In genomic region chr17:28728364-28729200, GRCh38 we compare ENCODE assay signal across 1 cellular context.
TF ChIP-seq lines count a peak whose summit lies in the region.

Gene NEK8, plus strand, starts transcription at chr17:28728788. Its CDS starts 26 bp downstream, at chr17:28728814.

TF ChIP-seq in HepG2, 621 proteins besides CTCF, POLR2A, EP300 and RAD21 (continued from another document and continues in another):
- TF ChIP-seq ZNF276 (CRISPR knock-in tag; IDR thresholded peaks at IDR 0.05; ENCODE audit: low read depth): peak; percentile 61; the same call in 1 of the 2 replicates
- 0 out of 2 replicates have a peak, but pooled peaks have one; percentile 41 for TF ChIP-seq ZNF326 (CRISPR knock-in tag; IDR thresholded peaks at IDR 0.05; ENCODE audit: borderline replicate concordance)
- TF ChIP-seq NFE2 (CRISPR knock-in tag; IDR thresholded peaks at IDR 0.05): no peak
- TF ChIP-seq TCF12 (IDR thresholded peaks at IDR 0.05): no peak
- no peak for TF ChIP-seq TCF12 (CRISPR knock-in tag; IDR thresholded peaks at IDR 0.05)
- TF ChIP-seq XRCC5 (optimal IDR thresholded peaks at IDR 0.05; ENCODE audit: low read length): peak; percentile 3
- TF ChIP-seq SAFB2 (CRISPR knock-in tag; IDR thresholded peaks at IDR 0.05; ENCODE audit: borderline replicate concordance, low read depth): no peak
- TF ChIP-seq RARG (CRISPR knock-in tag; IDR thresholded peaks at IDR 0.05; ENCODE audit: low read depth): no peak
- no peak for TF ChIP-seq ZNF570 (CRISPR knock-in tag; IDR thresholded peaks at IDR 0.05; ENCODE audit: borderline replicate concordance)
- TF ChIP-seq KDM4B (CRISPR knock-in tag; IDR thresholded peaks at IDR 0.05): no peak
- no peak for TF ChIP-seq NFIB (CRISPR knock-in tag; IDR thresholded peaks at IDR 0.05; ENCODE audit: borderline replicate concordance)
- no peak for TF ChIP-seq ZKSCAN1 (IDR thresholded peaks at IDR 0.05; ENCODE audit: low read length)
- TF ChIP-seq PAF1 (CRISPR knock-in tag; IDR thresholded peaks at IDR 0.05): no peak
- TF ChIP-seq ZNF367 (CRISPR knock-in tag; IDR thresholded peaks at IDR 0.05; ENCODE audit: borderline replicate concordance): no peak
- TF ChIP-seq, protein P1, sequence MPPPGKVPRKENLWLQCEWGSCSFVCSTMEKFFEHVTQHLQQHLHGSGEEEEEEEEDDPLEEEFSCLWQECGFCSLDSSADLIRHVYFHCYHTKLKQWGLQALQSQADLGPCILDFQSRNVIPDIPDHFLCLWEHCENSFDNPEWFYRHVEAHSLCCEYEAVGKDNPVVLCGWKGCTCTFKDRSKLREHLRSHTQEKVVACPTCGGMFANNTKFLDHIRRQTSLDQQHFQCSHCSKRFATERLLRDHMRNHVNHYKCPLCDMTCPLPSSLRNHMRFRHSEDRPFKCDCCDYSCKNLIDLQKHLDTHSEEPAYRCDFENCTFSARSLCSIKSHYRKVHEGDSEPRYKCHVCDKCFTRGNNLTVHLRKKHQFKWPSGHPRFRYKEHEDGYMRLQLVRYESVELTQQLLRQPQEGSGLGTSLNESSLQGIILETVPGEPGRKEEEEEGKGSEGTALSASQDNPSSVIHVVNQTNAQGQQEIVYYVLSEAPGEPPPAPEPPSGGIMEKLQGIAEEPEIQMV (CRISPR knock-in tag; IDR thresholded peaks at IDR 0.05; ENCODE audit: low read depth): no peak
- no peak for TF ChIP-seq RBAK (CRISPR knock-in tag; IDR thresholded peaks at IDR 0.05)
- peak; percentile 22 for TF ChIP-seq ARID5B (CRISPR knock-in tag; IDR thresholded peaks at IDR 0.05)
- TF ChIP-seq FOSL2 (CRISPR knock-in tag; IDR thresholded peaks at IDR 0.05): peak; percentile 17; the same call in 1 of the 2 replicates
- TF ChIP-seq RFX5 (IDR thresholded peaks at IDR 0.05; ENCODE audit: low read depth, low read length): no peak
- TF ChIP-seq MYNN (CRISPR knock-in tag; IDR thresholded peaks at IDR 0.05; ENCODE audit: low read depth): 0 out of 2 replicates have a peak, but pooled peaks have one; percentile 5
- no peak for TF ChIP-seq REXO4 (CRISPR knock-in tag; IDR thresholded peaks at IDR 0.05; ENCODE audit: borderline replicate concordance)
- TF ChIP-seq PHF20 (CRISPR knock-in tag; IDR thresholded peaks at IDR 0.05): peak; percentile 65
- no peak for TF ChIP-seq ZFP36L1 (CRISPR knock-in tag; IDR thresholded peaks at IDR 0.05)
- TF ChIP-seq SRY (CRISPR knock-in tag; IDR thresholded peaks at IDR 0.05): peak; percentile 75
- no peak; the same call in 1 of the 2 replicates for TF ChIP-seq HNF4A (CRISPR knock-in tag; IDR thresholded peaks at IDR 0.05)
- no peak for TF ChIP-seq GZF1 (CRISPR knock-in tag; IDR thresholded peaks at IDR 0.05)
- no peak for TF ChIP-seq ZNF746 (CRISPR knock-in tag; IDR thresholded peaks at IDR 0.05)
- TF ChIP-seq ZNF839 (CRISPR knock-in tag; IDR thresholded peaks at IDR 0.05; ENCODE audit: borderline replicate concordance): no peak
- no peak for TF ChIP-seq GPBP1L1 (CRISPR knock-in tag; IDR thresholded peaks at IDR 0.05)
- TF ChIP-seq DR1 (CRISPR knock-in tag; IDR thresholded peaks at IDR 0.05): no peak
- TF ChIP-seq DMAP1 (CRISPR knock-in tag; IDR thresholded peaks at IDR 0.05): peak; percentile 76
- no peak for TF ChIP-seq U2AF2 (IDR thresholded peaks at IDR 0.05; ENCODE audit: low read depth, low read length)
- TF ChIP-seq THAP8 (CRISPR knock-in tag; IDR thresholded peaks at IDR 0.05; ENCODE audit: borderline replicate concordance): no peak
- TF ChIP-seq, protein P2, sequence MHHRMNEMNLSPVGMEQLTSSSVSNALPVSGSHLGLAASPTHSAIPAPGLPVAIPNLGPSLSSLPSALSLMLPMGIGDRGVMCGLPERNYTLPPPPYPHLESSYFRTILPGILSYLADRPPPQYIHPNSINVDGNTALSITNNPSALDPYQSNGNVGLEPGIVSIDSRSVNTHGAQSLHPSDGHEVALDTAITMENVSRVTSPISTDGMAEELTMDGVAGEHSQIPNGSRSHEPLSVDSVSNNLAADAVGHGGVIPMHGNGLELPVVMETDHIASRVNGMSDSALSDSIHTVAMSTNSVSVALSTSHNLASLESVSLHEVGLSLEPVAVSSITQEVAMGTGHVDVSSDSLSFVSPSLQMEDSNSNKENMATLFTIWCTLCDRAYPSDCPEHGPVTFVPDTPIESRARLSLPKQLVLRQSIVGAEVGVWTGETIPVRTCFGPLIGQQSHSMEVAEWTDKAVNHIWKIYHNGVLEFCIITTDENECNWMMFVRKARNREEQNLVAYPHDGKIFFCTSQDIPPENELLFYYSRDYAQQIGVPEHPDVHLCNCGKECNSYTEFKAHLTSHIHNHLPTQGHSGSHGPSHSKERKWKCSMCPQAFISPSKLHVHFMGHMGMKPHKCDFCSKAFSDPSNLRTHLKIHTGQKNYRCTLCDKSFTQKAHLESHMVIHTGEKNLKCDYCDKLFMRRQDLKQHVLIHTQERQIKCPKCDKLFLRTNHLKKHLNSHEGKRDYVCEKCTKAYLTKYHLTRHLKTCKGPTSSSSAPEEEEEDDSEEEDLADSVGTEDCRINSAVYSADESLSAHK (CRISPR knock-in tag; IDR thresholded peaks at IDR 0.05; ENCODE audit: borderline replicate concordance): no peak
- no peak for TF ChIP-seq ZNF589 (CRISPR knock-in tag; conservative IDR thresholded peaks at IDR 0.05)
- no peak for TF ChIP-seq FOXA1 (IDR thresholded peaks at IDR 0.05)
- peak; percentile 8; the same call in 1 of the 2 replicates for TF ChIP-seq FOXA1 (CRISPR knock-in tag; IDR thresholded peaks at IDR 0.05)
- no peak for TF ChIP-seq ZFP37 (CRISPR knock-in tag; IDR thresholded peaks at IDR 0.05; ENCODE audit: borderline replicate concordance)
- TF ChIP-seq, protein P3, sequence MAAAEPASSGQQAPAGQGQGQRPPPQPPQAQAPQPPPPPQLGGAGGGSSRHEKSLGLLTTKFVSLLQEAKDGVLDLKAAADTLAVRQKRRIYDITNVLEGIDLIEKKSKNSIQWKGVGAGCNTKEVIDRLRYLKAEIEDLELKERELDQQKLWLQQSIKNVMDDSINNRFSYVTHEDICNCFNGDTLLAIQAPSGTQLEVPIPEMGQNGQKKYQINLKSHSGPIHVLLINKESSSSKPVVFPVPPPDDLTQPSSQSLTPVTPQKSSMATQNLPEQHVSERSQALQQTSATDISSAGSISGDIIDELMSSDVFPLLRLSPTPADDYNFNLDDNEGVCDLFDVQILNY (CRISPR knock-in tag; conservative IDR thresholded peaks at IDR 0.05): no peak
- TF ChIP-seq ZEB1 (IDR thresholded peaks at IDR 0.05; ENCODE audit: insufficient replicate concordance, low read depth): peak; percentile 9
- TF ChIP-seq, protein P4, sequence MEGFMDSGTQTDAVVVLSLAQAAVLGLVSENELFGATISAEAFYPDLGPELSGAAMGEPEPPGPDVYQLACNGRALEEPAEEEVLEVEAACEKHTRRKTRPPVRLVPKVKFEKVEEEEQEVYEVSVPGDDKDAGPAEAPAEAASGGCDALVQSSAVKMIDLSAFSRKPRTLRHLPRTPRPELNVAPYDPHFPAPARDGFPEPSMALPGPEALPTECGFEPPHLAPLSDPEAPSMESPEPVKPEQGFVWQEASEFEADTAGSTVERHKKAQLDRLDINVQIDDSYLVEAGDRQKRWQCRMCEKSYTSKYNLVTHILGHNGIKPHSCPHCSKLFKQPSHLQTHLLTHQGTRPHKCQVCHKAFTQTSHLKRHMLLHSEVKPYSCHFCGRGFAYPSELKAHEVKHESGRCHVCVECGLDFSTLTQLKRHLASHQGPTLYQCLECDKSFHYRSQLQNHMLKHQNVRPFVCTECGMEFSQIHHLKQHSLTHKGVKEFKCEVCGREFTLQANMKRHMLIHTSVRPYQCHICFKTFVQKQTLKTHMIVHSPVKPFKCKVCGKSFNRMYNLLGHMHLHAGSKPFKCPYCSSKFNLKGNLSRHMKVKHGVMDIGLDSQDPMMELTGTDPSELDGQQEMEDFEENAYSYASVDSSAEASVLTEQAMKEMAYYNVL (CRISPR knock-in tag; IDR thresholded peaks at IDR 0.05; ENCODE audit: borderline replicate concordance): no peak
- TF ChIP-seq ZNF354B (CRISPR knock-in tag; IDR thresholded peaks at IDR 0.05): 0 out of 2 replicates have a peak, but pooled peaks have one; percentile 67
- TF ChIP-seq ZNF280D (CRISPR knock-in tag; IDR thresholded peaks at IDR 0.05): no peak
- no peak for TF ChIP-seq ZBTB42 (CRISPR knock-in tag; IDR thresholded peaks at IDR 0.05)
- TF ChIP-seq ESRRA (CRISPR knock-in tag; IDR thresholded peaks at IDR 0.05; ENCODE audit: low read depth): peak; percentile 53; the same call in 1 of the 2 replicates
- no peak for TF ChIP-seq KDM1A (CRISPR knock-in tag; IDR thresholded peaks at IDR 0.05)
- TF ChIP-seq KLF6 (CRISPR knock-in tag; IDR thresholded peaks at IDR 0.05): no peak; the same call in 1 of the 2 replicates
- no peak for TF ChIP-seq FOXK1 (CRISPR knock-in tag; IDR thresholded peaks at IDR 0.05; ENCODE audit: borderline replicate concordance, low read depth)
